In the genomic region with DNA sequence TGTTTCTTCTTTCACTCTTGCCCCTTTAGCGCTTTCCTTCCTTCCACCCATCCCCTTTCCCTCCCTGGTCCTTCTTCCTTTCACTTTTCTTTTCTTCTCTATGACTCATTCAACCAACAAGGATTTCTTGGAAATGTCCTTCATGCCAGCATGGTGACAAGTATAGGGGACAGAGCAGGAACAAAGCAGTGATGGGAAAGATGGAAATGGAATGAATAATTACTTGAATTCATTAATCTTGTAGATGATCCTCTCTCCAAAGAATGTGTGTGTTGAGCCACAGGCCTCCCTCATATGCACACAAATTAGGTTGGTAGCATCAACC, we compare ENCODE assay signal across 9 cellular contexts. TPM values are rescaled to one million over a fixed set of nuclear protein-coding genes. Genes with fewer than 3 reads are reported as not detected.
DNase-seq lines count a peak whose midpoint lies in the region; FAIRE-seq and TF ChIP-seq lines count a peak whose summit lies in the region.
"Had no signal": no experiment of that assay in that cellular context is flagged by ENCODE, and none has a peak within 500 bp of the region (broad histone marks: within the 10 kb centered on the region; RNA-seq: fewer than 3 reads in every experiment).

No MANE protein-coding gene starts in this region.

- H2BK15ac ChIP-seq in mesendoderm (replicated peaks; ENCODE audit: low read depth), result no peak overlapping the region

- H2AK5ac ChIP-seq in mesendoderm (ENCODE audit: low read length), result no peak overlapping the region

- no peak overlapping the region for H4K5ac ChIP-seq in mesendoderm (ENCODE audit: low read length)

- peaks cover 23% of the 10 kb centered on the region for H3K36me3 Mint-ChIP-seq in endodermal cell (ENCODE audit: low read depth)

- H3K4me1 ChIP-seq in adrenal gland (replicated peaks in 1 of 2) (peaks cover 24 to 68% of the 10 kb centered on the region in 2 donors), mesendoderm (ENCODE audit: control insufficient read depth, low read depth, low read length) (peaks cover 11% of the 10 kb centered on the region), endodermal cell (ENCODE audit: control insufficient read depth, insufficient read depth, low read length) (peaks cover 3% of the 10 kb centered on the region)

- TF ChIP-seq POLR2A in H54 (IDR thresholded peaks at IDR 0.05; ENCODE audit: low read depth, low read length) (no peak), adrenal gland (IDR thresholded peaks at IDR 0.05) (no peak)

- TF ChIP-seq CTCF in adrenal gland (IDR thresholded peaks at IDR 0.05), result no peak
- TF ChIP-seq CTCF in endodermal cell (conservative IDR thresholded peaks at IDR 0.05), result no peak

- H2BK120ac ChIP-seq in mesendoderm (ENCODE audit: low read depth, low read length), result no peak overlapping the region

- H3K9me3 ChIP-seq in adrenal gland (replicated peaks in 1 of 3), result no peaks in the 10 kb centered on the region
- no peaks in the 10 kb centered on the region for H3K9me3 ChIP-seq in endodermal cell (ENCODE audit: control insufficient read depth, low read length)

- no peaks in the 10 kb centered on the region for H3K27me3 ChIP-seq in adrenal gland
- no peaks in the 10 kb centered on the region for H3K27me3 ChIP-seq in mesendoderm (ENCODE audit: insufficient read depth, low read length, poor library complexity)
- H3K27me3 ChIP-seq in endodermal cell (ENCODE audit: control insufficient read depth, insufficient read depth, low read length, poor library complexity, severe bottlenecking), result no peaks in the 10 kb centered on the region

- no peak overlapping the region for H3K23ac ChIP-seq in mesendoderm (ENCODE audit: low read length)

- H3K4me1 Mint-ChIP-seq in endodermal cell, result peaks cover 24% of the 10 kb centered on the region

- H3K56ac ChIP-seq in mesendoderm (ENCODE audit: low read length), result no peak overlapping the region

- H3K79me1 ChIP-seq in mesendoderm (ENCODE audit: low read length), result peaks cover 6% of the 10 kb centered on the region

- intact Hi-C loops in adrenal gland (cut with DNase I), result no loop called here

- peaks cover 2% of the 10 kb centered on the region for H3K27me3 Mint-ChIP-seq in endodermal cell (ENCODE audit: insufficient read depth)

- no peaks in the 10 kb centered on the region for H3K36me3 ChIP-seq in adrenal gland (replicated peaks in 1 of 2)
- H3K36me3 ChIP-seq in mesendoderm (ENCODE audit: control insufficient read depth, insufficient read depth, low read length), result no peaks in the 10 kb centered on the region
- peaks cover 40% of the 10 kb centered on the region for H3K36me3 ChIP-seq in endodermal cell (ENCODE audit: control insufficient read depth, insufficient read depth, low read length)

- H3K18ac ChIP-seq in mesendoderm (ENCODE audit: low read length), result no peak overlapping the region

- H3K79me2 ChIP-seq in mesendoderm (ENCODE audit: control insufficient read depth, insufficient read depth, low read length), result peaks cover 2% of the 10 kb centered on the region

- no peak overlapping the region for H4K8ac ChIP-seq in mesendoderm (ENCODE audit: low read depth, low read length)

- peak overlapping the region; percentile 78 to 95 (median 92) for H3K27ac ChIP-seq in adrenal gland
- peak overlapping the region; percentile 7 for H3K27ac ChIP-seq in mesendoderm (ENCODE audit: low read depth, low read length)
- no peak overlapping the region for H3K27ac ChIP-seq in endodermal cell (ENCODE audit: low read depth, low read length)

- DNase-seq in A172 (ENCODE audit: low spot score) (peak; percentile 87), H54 (ENCODE audit: insufficient read length, low spot score) (peak; percentile 61), adrenal gland (peak in 2 of 7 donors; percentile 37 to 38), mesendoderm (peak; percentile 47), endodermal cell (no peak), NCI-H345 (lab: John Stamatoyannopoulos, UW) (no peak)
- DNase-seq in effector CD8-positive, alpha-beta T cell (lab: John Stamatoyannopoulos, UW), result no peak
- no peak for DNase-seq in activated effector memory CD4-positive, alpha-beta T cell treated with Interleukin-2 at 50 U/mL for 16 hours
- DNase-seq: NCI-H1092 had no signal

- 33 to 64% (median 46%) methylated on average over 1 of the region's 1 CpG for WGBS in adrenal gland, 4 donors
- no CpG with 5 or more reads among the region's 1 CpG for WGBS in mesendoderm (ENCODE audit: extremely low coverage, insufficient coverage, low lambda C conversion rate)
- 89% methylated on average over 1 of the region's 1 CpG; no CpG with 5 or more reads in 1 of the 2 experiments for WGBS in endodermal cell (ENCODE audit: insufficient coverage in 1 of 2, insufficient read length in 1 of 2), 2 experiments

- no peak overlapping the region for H3K4ac ChIP-seq in mesendoderm (ENCODE audit: low read depth, low read length)

- no peak overlapping the region for H3K4me3 Mint-ChIP-seq in endodermal cell

- peak overlapping the region in 1 of 4 donors; percentile 78 for H3K4me3 ChIP-seq in adrenal gland
- H3K4me3 ChIP-seq in mesendoderm (ENCODE audit: low read length), result no peak overlapping the region
- H3K4me3 ChIP-seq in endodermal cell (ENCODE audit: low read length), result no peak overlapping the region

- no peaks in the 10 kb centered on the region for H3K9me3 Mint-ChIP-seq in endodermal cell

- H3K9ac ChIP-seq in mesendoderm (ENCODE audit: low read length) (no peak overlapping the region), endodermal cell (ENCODE audit: extremely low read depth, low read length, poor library complexity, severe bottlenecking) (no peak overlapping the region)

- H3K27ac Mint-ChIP-seq in endodermal cell, result no peak overlapping the region

- no peak for FAIRE-seq in H54 (lab: Jason Lieb, UNC)

- H2BK5ac ChIP-seq in mesendoderm (ENCODE audit: low read length), result peak overlapping the region; percentile 3

- no peak overlapping the region for H3K4me2 ChIP-seq in mesendoderm (ENCODE audit: low read length)

RNA-seq across cellular contexts. Expression of a gene that starts 1.5 kb away (rescaled TPM):
- 36.2 and 51.0 TPM in 2 replicates for total RNA-seq in A172 (2014; rRNA removed; shearing (Covaris generic))
- total RNA-seq in adrenal gland, result 100 to 1,000 TPM in 2 of 8 donors, 10 to 100 TPM in 6; 34.1 to 122 (median 78.3) TPM
- polyA plus RNA-seq in adrenal gland, result 100 to 1,000 TPM in 2 of 3 donors, 10 to 100 TPM in 1; 37.7 to 130 (median 118) TPM
- polyA plus RNA-seq in mesendoderm (2013, experiment 1 of 2), result 15.9 TPM
- 14.8 TPM for polyA plus RNA-seq in mesendoderm (2013, experiment 2 of 2)
- 10 to 100 TPM in 1 of 2 donors, 1 to 10 TPM in 1; 6.3 to 13.9 TPM for total RNA-seq in endodermal cell
- polyA plus RNA-seq in endodermal cell (2013, experiment 1 of 2), result 13.7 TPM
- polyA plus RNA-seq in endodermal cell (2013, experiment 2 of 2), result 17.3 TPM

RNA-seq across cellular contexts. Expression of a gene that starts 8.4 kb away (rescaled TPM):
- total RNA-seq in A172 (2014; rRNA removed; shearing (Covaris generic)), result 1.3 and 1.5 TPM in 2 replicates
- total RNA-seq in adrenal gland (10 to 100 TPM in 7 of 8 donors, 1 to 10 TPM in 1; 8.3 to 68.9 (median 46.1) TPM), endodermal cell (100 to 1,000 TPM in 1 of 2 donors, 10 to 100 TPM in 1; 80.4 to 146 TPM)
- polyA plus RNA-seq in adrenal gland, result 100 to 1,000 TPM in 1 of 3 donors, 10 to 100 TPM in 2; 47.2 to 108 (median 51.5) TPM
- 229 TPM for polyA plus RNA-seq in mesendoderm (2013, experiment 1 of 2)
- 225 TPM for polyA plus RNA-seq in mesendoderm (2013, experiment 2 of 2)
- polyA plus RNA-seq in endodermal cell (2013, experiment 1 of 2), result 60.6 TPM
- polyA plus RNA-seq in endodermal cell (2013, experiment 2 of 2), result 58.9 TPM

RNA-seq across cellular contexts. Expression of a gene that starts 9.8 kb away (rescaled TPM):
- 262 and 285 TPM in 2 replicates for total RNA-seq in A172 (2014; rRNA removed; shearing (Covaris generic))
- total RNA-seq in adrenal gland, result 100 to 1,000 TPM in 7 of 8 donors, 10 to 100 TPM in 1; 93.8 to 199 (median 172) TPM
- polyA plus RNA-seq in adrenal gland, result 100 to 1,000 TPM; 130 to 295 (median 214) TPM
- 212 TPM for polyA plus RNA-seq in mesendoderm (2013, experiment 1 of 2)
- 210 TPM for polyA plus RNA-seq in mesendoderm (2013, experiment 2 of 2)
- total RNA-seq in endodermal cell, result 100 to 1,000 TPM; 113 to 118 TPM
- 117 TPM for polyA plus RNA-seq in endodermal cell (2013, experiment 1 of 2)
- 122 TPM for polyA plus RNA-seq in endodermal cell (2013, experiment 2 of 2)

RNA-seq across cellular contexts. Expression of a gene that starts 16.8 kb away (rescaled TPM):
- total RNA-seq in A172 (2014; rRNA removed; shearing (Covaris generic)), result 9.8 and 11.7 TPM in 2 replicates
- total RNA-seq in adrenal gland, result 10 to 100 TPM; 16.0 to 31.2 (median 22.6) TPM
- 10 to 100 TPM; 11.6 to 79.1 (median 61.4) TPM for polyA plus RNA-seq in adrenal gland
- polyA plus RNA-seq in mesendoderm (2013, experiment 1 of 2), result 19.3 TPM
- polyA plus RNA-seq in mesendoderm (2013, experiment 2 of 2), result 18.8 TPM
- total RNA-seq in endodermal cell, result 10 to 100 TPM; 23.8 to 32.2 TPM
- 19.4 TPM for polyA plus RNA-seq in endodermal cell (2013, experiment 1 of 2)
- 13.3 TPM for polyA plus RNA-seq in endodermal cell (2013, experiment 2 of 2)

RNA-seq across cellular contexts. Expression of a gene that starts 24.4 kb away (rescaled TPM):
- 28.1 and 31.5 TPM in 2 replicates for total RNA-seq in A172 (2014; rRNA removed; shearing (Covaris generic))
- total RNA-seq in adrenal gland (10 to 100 TPM; 24.8 to 85.2 (median 51.1) TPM), endodermal cell (10 to 100 TPM; 74.5 to 89.5 TPM)
- 10 to 100 TPM; 14.9 to 28.4 (median 19.2) TPM for polyA plus RNA-seq in adrenal gland
- 34.1 TPM for polyA plus RNA-seq in mesendoderm (2013, experiment 1 of 2)
- 32.9 TPM for polyA plus RNA-seq in mesendoderm (2013, experiment 2 of 2)
- polyA plus RNA-seq in endodermal cell (2013, experiment 1 of 2), result 41.7 TPM
- 37.9 TPM for polyA plus RNA-seq in endodermal cell (2013, experiment 2 of 2)

Comparison
In these comparisons a context has a peak if more than half of its experiments do, and no peak if none do; other contexts are left out.
1. DNase-seq: peak in A172 (single experiment), H54 (single experiment) and mesendoderm (single experiment); none in endodermal cell (single experiment), effector CD8-positive, alpha-beta T cell (single experiment), NCI-H345 (single experiment) and activated effector memory CD4-positive, alpha-beta T cell treated with Interleukin-2 at 50 U/mL for 16 hours (single experiment).